Comparison of ENCODE assay signal across 25 cellular contexts in the genomic region with DNA sequence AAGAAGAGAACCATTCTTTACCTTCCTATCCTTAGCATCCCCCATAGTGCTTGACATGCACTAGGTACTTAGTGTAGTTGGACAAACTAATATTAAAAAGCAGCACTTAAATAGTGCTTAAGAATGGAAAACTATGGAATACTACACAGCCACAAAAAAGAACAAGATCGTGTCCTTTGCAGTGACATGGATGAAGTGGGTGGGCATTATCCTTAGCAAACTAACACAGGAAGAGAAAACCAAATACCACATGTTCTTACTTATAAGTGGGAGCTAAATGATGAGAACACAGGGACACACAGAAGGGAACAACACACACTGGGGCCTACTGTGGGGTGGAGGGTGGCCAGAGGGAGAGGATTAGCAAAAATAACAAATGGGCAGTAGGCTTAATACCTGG.
"Had no signal": no experiment of that assay in that cellular context is flagged by ENCODE, and none has a peak within 500 bp of the region (broad histone marks: within the 10 kb centered on the region; RNA-seq: fewer than 3 reads in every experiment).

No MANE protein-coding gene starts in this region.

- H3K27me3 Mint-ChIP-seq: dendritic cell treated with granulocyte-macrophage colony-stimulating factor and Interleukin-4, amounts not matched to agents 40 ng/mL and 50 ng/mL, for 4 days; effector memory CD8-positive, alpha-beta T cell had no signal

- H3K36me3 ChIP-seq: colonic mucosa, esophagus squamous epithelium, gastrocnemius medialis had no signal

- DNase-seq: colonic mucosa; cortex of kidney; dermis blood vessel endothelial cell; dorsolateral prefrontal cortex; effector CD4-positive, alpha-beta T cell; effector CD8-positive, alpha-beta T cell; effector memory CD4-positive, alpha-beta T cell; effector memory CD8-positive, alpha-beta T cell; endodermal cell; erythroblast; esophagus squamous epithelium; foreskin fibroblast; foreskin keratinocyte; foreskin melanocyte; gastrocnemius medialis; glutamatergic neuron; head of caudate nucleus; heart left ventricle; heart right ventricle had no signal

- ATAC-seq: effector memory CD8-positive, alpha-beta T cell; esophagus mucosa; foreskin keratinocyte; gastrocnemius medialis; gastroesophageal sphincter; heart left ventricle; heart right ventricle had no signal

- H3K9me3 Mint-ChIP-seq: dendritic cell treated with granulocyte-macrophage colony-stimulating factor and Interleukin-4, amounts not matched to agents 40 ng/mL and 50 ng/mL, for 4 days; endodermal cell had no signal

- H3K27ac Mint-ChIP-seq: dendritic cell treated with granulocyte-macrophage colony-stimulating factor and Interleukin-4, amounts not matched to agents 40 ng/mL and 50 ng/mL, for 4 days; effector memory CD8-positive, alpha-beta T cell; endodermal cell had no signal

- H3K4me3 ChIP-seq: colonic mucosa, coronary artery, dorsolateral prefrontal cortex, esophagus muscularis mucosa, esophagus squamous epithelium, gastrocnemius medialis, gastroesophageal sphincter, heart left ventricle, heart right ventricle had no signal

- H3K4me3 Mint-ChIP-seq: dendritic cell treated with granulocyte-macrophage colony-stimulating factor and Interleukin-4, amounts not matched to agents 40 ng/mL and 50 ng/mL, for 4 days; effector memory CD8-positive, alpha-beta T cell; endodermal cell had no signal

- H3K4me1 ChIP-seq: colonic mucosa, esophagus squamous epithelium, gastrocnemius medialis, gastroesophageal sphincter, heart left ventricle, heart right ventricle had no signal

- H3K9me3 ChIP-seq: colonic mucosa, esophagus muscularis mucosa, esophagus squamous epithelium, gastrocnemius medialis, gastroesophageal sphincter, heart left ventricle had no signal

- H3K27ac ChIP-seq: colonic mucosa, coronary artery, dorsolateral prefrontal cortex, epithelial cell of prostate, esophagus muscularis mucosa, esophagus squamous epithelium, foreskin keratinocyte, gastrocnemius medialis, gastroesophageal sphincter, heart left ventricle, heart right ventricle had no signal
